ENCODE assay signal across 8 cellular contexts in genomic region chr15:99249270-99249817, GRCh38. TPM values are rescaled to one million over a fixed set of nuclear protein-coding genes. Genes with fewer than 3 reads are reported as not detected.
DNase-seq lines count a peak whose midpoint lies in the region; ATAC-seq, FAIRE-seq and TF ChIP-seq lines count a peak whose summit lies in the region.

TSS of gene TTC23 (minus strand) at chr15:99249581. CDS start at chr15:99228712, 20,869 bp downstream.

- POLR2A ChIA-PET in GM12878 (lab: Charles Lee), result interaction anchor here (0.6 kb wide), 1 partner anchor 9 kb away, joined by 3 read pairs; no protein-coding TSS in a partner anchor

- peaks cover 17% of the 10 kb centered on the region for H3K4me1 ChIP-seq in CD4-positive, CD25-positive, alpha-beta regulatory T cell (ENCODE audit: control insufficient read depth, insufficient read depth, low read length, poor library complexity, severe bottlenecking)
- H3K4me1 ChIP-seq in GM12878 (ENCODE audit: control insufficient read depth, insufficient read depth, low read length), result peaks cover 11% of the 10 kb centered on the region
- H3K4me1 ChIP-seq in iPS DF 6.9 (ENCODE audit: control insufficient read depth, insufficient read depth, low read length), result no peaks in the 10 kb centered on the region

- 32% methylated on average over 12 of the region's 12 CpGs for WGBS in GM12878 (ENCODE audit: insufficient coverage, insufficient replicate concordance, low lambda C conversion rate, missing lambda C conversion rate)
- WGBS in iPS DF 6.9 (ENCODE audit: insufficient coverage, insufficient read length), result no CpG with 5 or more reads among the region's 12 CpGs

- peaks cover 31% of the 10 kb centered on the region for H3K79me2 ChIP-seq in GM12878 (ENCODE audit: control insufficient read depth, insufficient read depth, low read length)

- H3K4me3 Mint-ChIP-seq in CD4-positive, CD25-positive, alpha-beta regulatory T cell, result peak within 1 kb of the TSS in 3 of 4 donors; percentile 93 to 97 (median 94)

- peaks cover 10% of the 10 kb centered on the region for H3K27me3 Mint-ChIP-seq in CD4-positive, CD25-positive, alpha-beta regulatory T cell

- H3K4me2 ChIP-seq in GM12878 (ENCODE audit: control insufficient read depth, insufficient read depth), result peak within 1 kb of the TSS; percentile 44

- no peaks in the 10 kb centered on the region for H3K27me3 ChIP-seq in CD4-positive, CD25-positive, alpha-beta regulatory T cell (ENCODE audit: control insufficient read depth, insufficient read depth, low read length)
- H3K27me3 ChIP-seq in GM12878 (replicated peaks in 1 of 2; ENCODE audit: control insufficient read depth in 2 of 2, insufficient read depth in 2 of 2, low read length in 1 of 2) (no peaks in the 10 kb centered on the region), iPS DF 6.9 (ENCODE audit: control insufficient read depth, insufficient read depth, low read length) (no peaks in the 10 kb centered on the region)

- TF ChIP-seq EP300 in Ishikawa (IDR thresholded peaks at IDR 0.05; ENCODE audit: borderline replicate concordance) (no peak), GM12878 (IDR thresholded peaks at IDR 0.05; ENCODE audit: borderline replicate concordance in 1 of 2, control insufficient read depth in 1 of 2, low read depth in 2 of 2, low read length in 2 of 2) (no peak)

- DNase-seq in CD4-positive, CD25-positive, alpha-beta regulatory T cell, result no peak
- DNase-seq in GM12878 (ENCODE audit: low read depth, low spot score) (no peak), iPS DF 6.9 (ENCODE audit: low read depth, low spot score) (peak; percentile 18), renal cortical epithelial cell (ENCODE audit: low read depth) (peak; percentile 93), GDM1 (lab: John Stamatoyannopoulos, UW) (no peak)
- no peak for DNase-seq in stimulated activated naive CD4-positive, alpha-beta T cell treated with Interleukin-2 at 50 U/mL for 16 hours (lab: John Stamatoyannopoulos, UW)

- H3K9ac ChIP-seq in GM12878 (ENCODE audit: control insufficient read depth, insufficient read depth, low read length), result peak within 1 kb of the TSS; percentile 84

- H3K27ac ChIP-seq in CD4-positive, CD25-positive, alpha-beta regulatory T cell (ENCODE audit: insufficient read depth, low read length, poor library complexity, severe bottlenecking), result no peak within 1 kb of the TSS
- H3K27ac ChIP-seq in GM12878 (ENCODE audit: control insufficient read depth, insufficient read depth) (peak within 1 kb of the TSS; percentile 84), iPS DF 6.9 (ENCODE audit: low read length) (no peak within 1 kb of the TSS)

- TF ChIP-seq CTCF in GM12878 (IDR thresholded peaks at IDR 0.05 in 2 of 3, conservative IDR thresholded peaks at IDR 0.05 in 1 of 3; ENCODE audit: control insufficient read depth in 2 of 3, extremely low read depth in 1 of 3, insufficient read depth in 1 of 3, low read depth in 3 of 3, low read length in 3 of 3), result no peak

- peak within 1 kb of the TSS; percentile 74 for H2AFZ ChIP-seq in GM12878 (ENCODE audit: control insufficient read depth, low read depth, low read length)

- peaks cover 0 to 4% of the 10 kb centered on the region in 2 experiments for H3K9me3 ChIP-seq in CD4-positive, CD25-positive, alpha-beta regulatory T cell (ENCODE audit: control insufficient read depth in 2 of 2, low read length in 2 of 2)
- H3K9me3 ChIP-seq in GM12878 (replicated peaks; ENCODE audit: control insufficient read depth, insufficient read depth, low read length) (no peaks in the 10 kb centered on the region), iPS DF 6.9 (ENCODE audit: control insufficient read depth, insufficient read depth, low read length) (no peaks in the 10 kb centered on the region)

- SMC1A ChIA-PET in GM12878 (lab: Charles Lee; ENCODE audit: uncharacterized antibody, unreplicated experiment), result no interaction called here

- RAD21 ChIA-PET in GM12878 (lab: Charles Lee; ENCODE audit: unreplicated experiment), result no interaction called here

- in situ Hi-C loops in GM12878 (cut with MboI), result no loop called here

- TF ChIP-seq RAD21 in Ishikawa (IDR thresholded peaks at IDR 0.05; ENCODE audit: low read depth) (no peak), GM12878 (IDR thresholded peaks at IDR 0.05; ENCODE audit: insufficient read depth, low read depth, low read length) (no peak)

- H4K20me1 ChIP-seq in GM12878 (ENCODE audit: control insufficient read depth, insufficient read depth), result no peaks in the 10 kb centered on the region

- no peak for TF ChIP-seq POLR2A in GM12878 (IDR thresholded peaks at IDR 0.05; ENCODE audit: low read depth, low read length)

- H3K36me3 ChIP-seq in CD4-positive, CD25-positive, alpha-beta regulatory T cell (ENCODE audit: control insufficient read depth, insufficient read depth, low read length), result no peaks in the 10 kb centered on the region
- H3K36me3 ChIP-seq in GM12878 (ENCODE audit: control insufficient read depth in 2 of 2, insufficient read depth in 2 of 2, low read length in 1 of 2) (no peaks in the 10 kb centered on the region), iPS DF 6.9 (ENCODE audit: control insufficient read depth, insufficient read depth, low read length) (no peaks in the 10 kb centered on the region)

- intact Hi-C loops in GM12878 (cut with micrococcal nuclease; ENCODE audit: unreplicated experiment), result no loop called here

- CTCF ChIA-PET in GM12878 (lab: Yijun Ruan, JAX), result interaction anchor here (0.6 kb wide), 1 partner anchor 332 kb away, joined by 3 read pairs; no protein-coding TSS in a partner anchor

- no peak for ATAC-seq in CD4-positive, CD25-positive, alpha-beta regulatory T cell (ENCODE audit: low read depth in 2 of 2)
- ATAC-seq in GM12878 (0 out of 3 replicates have a peak, but pooled peaks have one; percentile 5), GM18498 (IDR thresholded peaks at IDR 0.05; ENCODE audit: unreplicated experiment) (no peak)

- BruUV-seq in GM12878 (replicated peaks; lab: Mats Ljungman, UMichigan), result no TSS peak

- H3K27ac Mint-ChIP-seq in CD4-positive, CD25-positive, alpha-beta regulatory T cell, result peak within 1 kb of the TSS in 2 of 3 donors; percentile 89 to 94

- H3K9me3 Mint-ChIP-seq in CD4-positive, CD25-positive, alpha-beta regulatory T cell, result peaks cover 0 to 6% (median 0%) of the 10 kb centered on the region in 7 donors

- FAIRE-seq in GM12878 (lab: Jason Lieb, UNC), result no peak

- no peaks in the 10 kb centered on the region for H3K36me3 Mint-ChIP-seq in CD4-positive, CD25-positive, alpha-beta regulatory T cell

- peak within 1 kb of the TSS; percentile 82 for H3K4me3 ChIP-seq in CD4-positive, CD25-positive, alpha-beta regulatory T cell (ENCODE audit: low read depth, low read length)
- H3K4me3 ChIP-seq in GM12878, result peak within 1 kb of the TSS; percentile 76
- peak within 1 kb of the TSS; percentile 83; the same call in 1 of the 2 replicates for H3K4me3 ChIP-seq in iPS DF 6.9 (ENCODE audit: low read length)

- peaks cover 19 to 30% (median 27%) of the 10 kb centered on the region in 4 donors for H3K4me1 Mint-ChIP-seq in CD4-positive, CD25-positive, alpha-beta regulatory T cell

TF ChIP-seq in Ishikawa, 13 proteins besides CTCF, POLR2A, EP300 and RAD21 (continues in another document):
- TF ChIP-seq ZBTB7A (IDR thresholded peaks at IDR 0.05; ENCODE audit: low read depth), result no peak
- TF ChIP-seq TAF1 (IDR thresholded peaks at IDR 0.05; ENCODE audit: low read depth), result peak; percentile 25; the same call in 1 of the 2 replicates
- TF ChIP-seq EGR1 (IDR thresholded peaks at IDR 0.05), result no peak
- 0 out of 2 replicates have a peak, but pooled peaks have one; percentile 41 for TF ChIP-seq TEAD4 (IDR thresholded peaks at IDR 0.05)

TF ChIP-seq in GM12878, 131 proteins besides CTCF, POLR2A, EP300 and RAD21 (continues in another document):
- peak; percentile 51; the same call in 1 of the 2 replicates for TF ChIP-seq PKNOX1 (IDR thresholded peaks at IDR 0.05)
- peak; percentile 48; the same call in 1 of the 2 replicates for TF ChIP-seq IKZF1 (conservative IDR thresholded peaks at IDR 0.05)
- TF ChIP-seq SUZ12 (IDR thresholded peaks at IDR 0.05; ENCODE audit: unreplicated experiment), result no peak

RNA-seq across cellular contexts. Expression of gene TTC23, which starts in this region (rescaled TPM):
- total RNA-seq in CD4-positive, CD25-positive, alpha-beta regulatory T cell, result 0.67 TPM
- under 1 TPM in 2 of 4 donors, not detected in 2; 0.56 to 0.60 TPM for polyA plus RNA-seq in CD4-positive, CD25-positive, alpha-beta regulatory T cell
- 30.8 and 33.5 TPM in 2 replicates for total RNA-seq in GM12878 (2013; cell fraction: nucleolus; rRNA removed)
- total RNA-seq in GM12878 (2014; rRNA removed) (6.8 and 7.5 TPM in 2 replicates), GM12878 (2014; rRNA removed; fragmentation: Illumina TruSeq; extraction: Trizol) (9.0 and 9.7 TPM in 2 replicates), GM12878 (2021) (7.8 and 8.0 TPM in 2 replicates), renal cortical epithelial cell (32.5 and 47.3 TPM in 2 replicates)
- polyA plus RNA-seq in GM12878 (2011; ENCODE audit: low read depth), result 4.6 TPM
- polyA plus RNA-seq in GM12878 (2011; rRNA removed) (2.7 and 3.3 TPM in 2 replicates), GM12878 (2014; fragmentation: Illumina TruSeq; extraction: Trizol) (6.8 and 9.7 TPM in 2 replicates), GM12878 (2014; fragmentation: Nextera tagmentation; extraction: Ambion mirVana) (1 to 10 TPM; 1.2 to 1.4 TPM), GM12878 (2014; rRNA removed) (3.6 and 4.0 TPM in 2 replicates), GM12878 (2016; fragmentation: Nextera tagmentation; extraction: Ambion mirVana) (1 to 10 TPM; 6.2 to 7.2 TPM)
- polyA plus RNA-seq in GM12878 (2011; cell fraction: cytosol; rRNA removed), result 2.4 and 4.6 TPM in 2 replicates
- 5.5 and 7.3 TPM in 2 replicates for polyA plus RNA-seq in GM12878 (2011; cell fraction: nucleus; rRNA removed)
- polyA plus RNA-seq in GM12878 (2012), result 4.9 TPM in 2 replicates
- polyA minus RNA-seq in GM12878 (2011; rRNA and poly(A)+ RNA removed), result 6.5 and 10.0 TPM in 2 replicates
- 2.1 and 3.7 TPM in 2 replicates for polyA minus RNA-seq in GM12878 (2011; cell fraction: cytosol; rRNA and poly(A)+ RNA removed)
- 6.3 and 8.1 TPM in 2 replicates for polyA minus RNA-seq in GM12878 (2011; cell fraction: nucleus; rRNA and poly(A)+ RNA removed)

Comparison
In these comparisons a context has a peak if more than half of its experiments do, and no peak if none do; other contexts are left out.
1. DNase-seq: peak in iPS DF 6.9 (single experiment) and renal cortical epithelial cell (single experiment); none in CD4-positive, CD25-positive, alpha-beta regulatory T cell (0 of 3), GM12878 (single experiment), stimulated activated naive CD4-positive, alpha-beta T cell treated with Interleukin-2 at 50 U/mL for 16 hours (single experiment) and GDM1 (single experiment).
2. Peak in every context shown above with its lines, with median percentiles within 50 percentile points of each other: H3K4me3 ChIP-seq.